In genomic region chr17:78159575-78160158, GRCh38 we compare ENCODE assay signal across 11 cellular contexts. TPM values are rescaled to one million over a fixed set of nuclear protein-coding genes. Genes with fewer than 3 reads are reported as not detected.
DNase-seq lines count a peak whose midpoint lies in the region; ATAC-seq and TF ChIP-seq lines count a peak whose summit lies in the region.
"Had no signal": no experiment of that assay in that cellular context is flagged by ENCODE, and none has a peak within 500 bp of the region (broad histone marks: within the 10 kb centered on the region; RNA-seq: fewer than 3 reads in every experiment).

No MANE protein-coding gene starts in this region.

- CTCF ChIA-PET in activated B cell treated with CpG ODN at 0.5 μM for 24 hours (lab: Charles Lee): no interaction called here

- POLR2A ChIA-PET in activated B cell treated with CpG ODN at 0.5 μM for 24 hours (lab: Charles Lee): interaction anchor here (0.6 to 48.2 kb wide), 4 partner anchors 14 to 582 kb away, joined by 3 to 2404 read pairs (median 1204); partner anchors contain the start of genes AFMID, C17orf99, SYNGR2 and TK1

- H3K4me3 ChIP-seq in GM12864 (ENCODE audit: low read depth, low read length) (no peak overlapping the region), mesenchymal stem cell (ENCODE audit: insufficient read depth in 1 of 2, low read depth in 1 of 2, low read length in 2 of 2) (peak overlapping the region in 1 of 2 experiments; percentile 11)
- H3K4me3 ChIP-seq: upper lobe of left lung had no signal

- no peaks in the 10 kb centered on the region for H3K4me1 ChIP-seq in mesenchymal stem cell (ENCODE audit: control insufficient read depth, insufficient read depth, low read depth, low read length)
- H3K4me1 ChIP-seq: upper lobe of left lung had no signal

- H3K9me3 ChIP-seq in mesenchymal stem cell (ENCODE audit: control insufficient read depth, low read length): no peaks in the 10 kb centered on the region
- H3K9me3 ChIP-seq: upper lobe of left lung had no signal

- no peak overlapping the region for H3K18ac ChIP-seq in mesenchymal stem cell (ENCODE audit: low read depth in 1 of 2, low read length in 2 of 2)

- H3K4me1 Mint-ChIP-seq in HFFc6 (ENCODE audit: low read depth) (peaks cover 10% of the 10 kb centered on the region), activated B cell treated with CpG ODN at 0.5 μM for 24 hours (peaks cover 58% of the 10 kb centered on the region)

- no peak overlapping the region for H3K4ac ChIP-seq in mesenchymal stem cell (ENCODE audit: low read depth in 1 of 2, low read length in 2 of 2)

- H3K27ac Mint-ChIP-seq in HFFc6 (no peak overlapping the region; the same call in 1 of the 2 replicates), activated B cell treated with CpG ODN at 0.5 μM for 24 hours (peak overlapping the region; percentile 81)

- no peak for TF ChIP-seq CTCF in GM12864 (IDR thresholded peaks at IDR 0.05; ENCODE audit: low read depth, low read length, missing control alignments)
- no peak for TF ChIP-seq CTCF in HFFc6 (IDR thresholded peaks at IDR 0.05)
- no peak for TF ChIP-seq CTCF in activated B cell treated with CpG ODN at 0.5 μM for 24 hours (IDR thresholded peaks at IDR 0.05)

- H2BK15ac ChIP-seq in mesenchymal stem cell (ENCODE audit: low read depth, poor library complexity, severe bottlenecking): no peak overlapping the region

- no peak overlapping the region for H2BK12ac ChIP-seq in mesenchymal stem cell (ENCODE audit: low read length in 2 of 2)

- peak overlapping the region; percentile 18; the same call in 1 of the 2 replicates for H3K4me3 Mint-ChIP-seq in HFFc6
- H3K4me3 Mint-ChIP-seq in activated B cell treated with CpG ODN at 0.5 μM for 24 hours: peak overlapping the region; percentile 42

- no peak overlapping the region for H3K14ac ChIP-seq in mesenchymal stem cell (ENCODE audit: low read length in 2 of 2)

- no peaks in the 10 kb centered on the region for H3K79me1 ChIP-seq in mesenchymal stem cell (replicated peaks; ENCODE audit: low read length, poor library complexity, severe bottlenecking)

- no peak overlapping the region for H2AFZ ChIP-seq in mesenchymal stem cell (ENCODE audit: low read depth, low read length)

- H3K36me3 Mint-ChIP-seq in HFFc6 (ENCODE audit: low read depth): no peaks in the 10 kb centered on the region
- no peaks in the 10 kb centered on the region for H3K36me3 Mint-ChIP-seq in activated B cell treated with CpG ODN at 0.5 μM for 24 hours (ENCODE audit: low read depth)

- no peak overlapping the region for H3K4me2 ChIP-seq in mesenchymal stem cell (ENCODE audit: low read length, poor library complexity, severe bottlenecking)

- no peak overlapping the region for H4K8ac ChIP-seq in mesenchymal stem cell (ENCODE audit: low read length)

- ATAC-seq in activated B cell treated with CpG ODN at 0.5 μM for 24 hours (ENCODE audit: low read depth) (peak; percentile 12), GM21360 (IDR thresholded peaks at IDR 0.05; ENCODE audit: unreplicated experiment) (no peak), Right ventricle myocardium superior (ENCODE audit: poor library complexity) (no peak), GM21576 (IDR thresholded peaks at IDR 0.05; ENCODE audit: unreplicated experiment) (no peak)
- ATAC-seq: Panc1 had no signal

- no peak overlapping the region for H3K9ac ChIP-seq in mesenchymal stem cell (ENCODE audit: low read length)

- H3K27me3 Mint-ChIP-seq in HFFc6 (ENCODE audit: insufficient read depth): peaks cover 9% of the 10 kb centered on the region
- no peaks in the 10 kb centered on the region for H3K27me3 Mint-ChIP-seq in activated B cell treated with CpG ODN at 0.5 μM for 24 hours

- H3K27ac ChIP-seq in mesenchymal stem cell (ENCODE audit: low read length, poor library complexity, severe bottlenecking): no peak overlapping the region
- H3K27ac ChIP-seq: upper lobe of left lung had no signal

- no peak overlapping the region for H2BK5ac ChIP-seq in mesenchymal stem cell (ENCODE audit: low read depth, low read length, poor library complexity, severe bottlenecking)

- H3K27me3 ChIP-seq in mesenchymal stem cell (ENCODE audit: control insufficient read depth in 1 of 2, insufficient read depth in 1 of 2, low read length in 2 of 2): no peaks in the 10 kb centered on the region
- H3K27me3 ChIP-seq: upper lobe of left lung had no signal

- peak; percentile 73 for DNase-seq in GM12864 (ENCODE audit: low read depth)
- DNase-seq in HFFc6: peak; percentile 46
- no peak for DNase-seq in activated B cell treated with CpG ODN at 0.5 μM for 24 hours
- peak; percentile 65 for DNase-seq in mesenchymal stem cell
- DNase-seq in Right ventricle myocardium superior: no peak
- no peak for DNase-seq in iPS-NIHi7 (ENCODE audit: extremely low spot score)
- DNase-seq: upper lobe of left lung had no signal

- 75% methylated on average over 10 of the region's 10 CpGs for WGBS in mesenchymal stem cell

- H4K91ac ChIP-seq in mesenchymal stem cell (ENCODE audit: low read length): no peak overlapping the region

- no peak overlapping the region for H2BK120ac ChIP-seq in mesenchymal stem cell (ENCODE audit: low read depth, low read length)

- intact Hi-C loops in activated B cell treated with CpG ODN at 0.5 μM for 24 hours (cut with micrococcal nuclease): loop anchor here (10.0 kb wide), 1 partner anchor 695 kb away; no protein-coding TSS in a partner anchor
- intact Hi-C loops in Right ventricle myocardium superior (cut with DNase I): no loop called here

- H2AK5ac ChIP-seq in mesenchymal stem cell (ENCODE audit: low read length, severe bottlenecking): no peak overlapping the region

- H3K9me3 Mint-ChIP-seq in HFFc6 (no peaks in the 10 kb centered on the region), activated B cell treated with CpG ODN at 0.5 μM for 24 hours (no peaks in the 10 kb centered on the region)

- H3K36me3 ChIP-seq in mesenchymal stem cell (ENCODE audit: control insufficient read depth in 1 of 2, insufficient read depth in 2 of 2, low read depth in 1 of 2, low read length in 2 of 2): no peaks in the 10 kb centered on the region
- H3K36me3 ChIP-seq: upper lobe of left lung had no signal

- H3K23ac ChIP-seq in mesenchymal stem cell (ENCODE audit: low read length in 2 of 2): no peak overlapping the region

RNA-seq across cellular contexts. Expression of gene SYNGR2, which starts 8.7 kb away (rescaled TPM):
- total RNA-seq in HFFc6 (2021; fragmentation: NEBNext Ultra II Directional; extraction: Animal tissue kit (Norgen Biotek cat#: 25700)): 100 to 1,000 TPM in 1 of 6 experiments, 10 to 100 TPM in 5; 44.6 to 104 (median 54.7) TPM
- total RNA-seq in activated B cell treated with CpG ODN at 0.5 μM for 24 hours (636 and 647 TPM in 2 replicates), Right ventricle myocardium superior (99.8 TPM)
- polyA plus RNA-seq in mesenchymal stem cell (2013, experiment 1 of 2): 42.5 TPM
- polyA plus RNA-seq in mesenchymal stem cell (2013, experiment 2 of 2): 43.7 TPM

RNA-seq across cellular contexts. Expression of gene C17orf99, which starts 13.5 kb away (rescaled TPM):
- not detected for total RNA-seq in HFFc6 (2021; fragmentation: NEBNext Ultra II Directional; extraction: Animal tissue kit (Norgen Biotek cat#: 25700))
- 5.2 and 7.1 TPM in 2 replicates for total RNA-seq in activated B cell treated with CpG ODN at 0.5 μM for 24 hours
- not detected for polyA plus RNA-seq in mesenchymal stem cell (2013, experiment 1 of 2)
- not detected for polyA plus RNA-seq in mesenchymal stem cell (2013, experiment 2 of 2)
- not detected for total RNA-seq in Right ventricle myocardium superior
- total RNA-seq: LHCN-M2 had no signal

RNA-seq across cellular contexts. Expression of gene TK1, which starts 27.2 kb away (rescaled TPM):
- 100 to 1,000 TPM in 4 of 6 experiments, 10 to 100 TPM in 2; 75.8 to 145 (median 136) TPM for total RNA-seq in HFFc6 (2021; fragmentation: NEBNext Ultra II Directional; extraction: Animal tissue kit (Norgen Biotek cat#: 25700))
- total RNA-seq in activated B cell treated with CpG ODN at 0.5 μM for 24 hours: 3.8 TPM in 2 replicates
- 20.4 TPM for polyA plus RNA-seq in mesenchymal stem cell (2013, experiment 1 of 2)
- 21.2 TPM for polyA plus RNA-seq in mesenchymal stem cell (2013, experiment 2 of 2)
- 2.6 TPM for total RNA-seq in Right ventricle myocardium superior

RNA-seq across cellular contexts. Expression of gene AFMID, which starts 27.5 kb away (rescaled TPM):
- total RNA-seq in HFFc6 (2021; fragmentation: NEBNext Ultra II Directional; extraction: Animal tissue kit (Norgen Biotek cat#: 25700)): 10 to 100 TPM; 23.0 to 32.9 (median 26.2) TPM
- total RNA-seq in activated B cell treated with CpG ODN at 0.5 μM for 24 hours: 11.2 and 15.4 TPM in 2 replicates
- 42.7 TPM for polyA plus RNA-seq in mesenchymal stem cell (2013, experiment 1 of 2)
- polyA plus RNA-seq in mesenchymal stem cell (2013, experiment 2 of 2): 42.4 TPM
- 32.7 TPM for total RNA-seq in Right ventricle myocardium superior

RNA-seq across cellular contexts. Expression of gene TMC8, which starts 29.1 kb away (rescaled TPM):
- not detected for total RNA-seq in HFFc6 (2021; fragmentation: NEBNext Ultra II Directional; extraction: Animal tissue kit (Norgen Biotek cat#: 25700))
- total RNA-seq in activated B cell treated with CpG ODN at 0.5 μM for 24 hours (166 and 181 TPM in 2 replicates), Right ventricle myocardium superior (1.6 TPM)
- 0.86 TPM for polyA plus RNA-seq in mesenchymal stem cell (2013, experiment 1 of 2)
- 0.36 TPM for polyA plus RNA-seq in mesenchymal stem cell (2013, experiment 2 of 2)
- total RNA-seq: LHCN-M2 had no signal

Comparison
In these comparisons a context has a peak if more than half of its experiments do, and no peak if none do; other contexts are left out.
1. DNase-seq: peak in GM12864 (single experiment), HFFc6 (single experiment) and mesenchymal stem cell (single experiment); none in activated B cell treated with CpG ODN at 0.5 μM for 24 hours (single experiment), Right ventricle myocardium superior (single experiment) and iPS-NIHi7 (single experiment).
2. RNA of gene TK1, which starts 27.2 kb away (total RNA-seq): 75.8 to 145 TPM in HFFc6; 3.8 TPM in activated B cell treated with CpG ODN at 0.5 μM for 24 hours and 2.6 TPM in Right ventricle myocardium superior (single experiment); every median in the first group is over 10 times any median in the second.